Comparison of ENCODE assay signal across 19 cellular contexts in the genomic region with DNA sequence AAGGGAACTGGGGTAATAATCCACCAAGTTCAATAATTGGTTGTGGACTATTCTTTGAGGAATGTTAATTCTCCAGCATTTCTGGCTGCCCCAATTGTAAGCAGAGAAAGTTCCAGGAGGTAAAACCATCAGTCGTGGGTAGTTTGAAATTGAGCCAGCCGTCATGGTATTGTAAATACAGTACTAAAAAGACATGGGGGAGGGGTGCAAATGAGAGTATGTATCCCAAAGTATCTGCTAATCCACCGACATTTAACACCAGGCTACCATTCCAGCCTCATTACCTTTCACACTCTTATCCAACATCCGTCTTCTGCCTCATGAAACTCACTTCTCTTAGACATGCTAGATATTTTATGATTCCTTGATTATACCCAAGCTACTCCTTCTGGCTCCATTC.
A peak's percentile ranks its signal among the peaks of the same experiment; 100 is the strongest.
DNase-seq lines count a peak whose midpoint lies in the region; ATAC-seq and TF ChIP-seq lines count a peak whose summit lies in the region.
"Had no signal": no experiment of that assay in that cellular context is flagged by ENCODE, and none has a peak within 500 bp of the region (broad histone marks: within the 10 kb centered on the region; RNA-seq: fewer than 3 reads in every experiment).

No MANE protein-coding gene starts in this region.

- H3K36me3 Mint-ChIP-seq in WTC11, result no peaks in the 10 kb centered on the region
- H3K36me3 Mint-ChIP-seq in CD8-positive, alpha-beta T cell, result no peaks in the 10 kb centered on the region
- H3K36me3 Mint-ChIP-seq: CD4-positive, alpha-beta memory T cell; IgD-negative memory B cell had no signal

- POLR2A ChIA-PET in HEK293 (lab: Yijun Ruan, JAX) (no interaction called here), WTC11 (lab: Charles Lee) (no interaction called here)
- POLR2A ChIA-PET in CD8-positive, alpha-beta T cell (lab: Charles Lee), result no interaction called here

- H3K4me1 Mint-ChIP-seq in WTC11, result peaks cover 13% of the 10 kb centered on the region
- H3K4me1 Mint-ChIP-seq in CD8-positive, alpha-beta T cell (ENCODE audit: low read depth), result no peaks in the 10 kb centered on the region
- H3K4me1 Mint-ChIP-seq: CD4-positive, alpha-beta memory T cell; IgD-negative memory B cell had no signal

- TF ChIP-seq CTCF in HEK293 (tag by site-specific recombination; IDR thresholded peaks at IDR 0.05) (no peak), WTC11 (IDR thresholded peaks at IDR 0.05) (no peak), retinal pigment epithelial cell (conservative IDR thresholded peaks at IDR 0.05; ENCODE audit: low read depth, low read length) (no peak), psoas muscle (IDR thresholded peaks at IDR 0.05) (no peak), right lobe of liver (IDR thresholded peaks at IDR 0.05) (no peak)
- TF ChIP-seq CTCF in CD8-positive, alpha-beta T cell (IDR thresholded peaks at IDR 0.05), result no peak

- H3K4me3 ChIP-seq in HEK293 (ENCODE audit: low read depth, low read length) (no peak overlapping the region), retinal pigment epithelial cell (ENCODE audit: low read length) (no peak overlapping the region), psoas muscle (no peak overlapping the region), right lobe of liver (no peak overlapping the region)
- H3K4me3 ChIP-seq in CD8-positive, alpha-beta T cell (ENCODE audit: low read depth, low read length), result no peak overlapping the region
- H3K4me3 ChIP-seq: BLaER1, Peyer's patch, SJCRH30 had no signal

- TF ChIP-seq POLR2A in right lobe of liver (IDR thresholded peaks at IDR 0.05), result no peak

- H3K36me3 ChIP-seq in HEK293 (ENCODE audit: control insufficient read depth in 2 of 2, insufficient read depth in 1 of 2, low read length in 2 of 2), result no peaks in the 10 kb centered on the region
- no peaks in the 10 kb centered on the region for H3K36me3 ChIP-seq in CD8-positive, alpha-beta T cell (ENCODE audit: insufficient read depth, low read length)
- H3K36me3 ChIP-seq in psoas muscle (ENCODE audit: insufficient read depth in 1 of 2, low read depth in 1 of 2), result no peaks in the 10 kb centered on the region
- no peaks in the 10 kb centered on the region for H3K36me3 ChIP-seq in right lobe of liver
- H3K36me3 ChIP-seq: BLaER1, Peyer's patch, SJCRH30 had no signal

- H3K9me3 ChIP-seq in HEK293 (ENCODE audit: control insufficient read depth, insufficient read depth, low read depth, low read length), result no peaks in the 10 kb centered on the region
- H3K9me3 ChIP-seq in CD8-positive, alpha-beta T cell (ENCODE audit: low read length), result no peaks in the 10 kb centered on the region
- no peaks in the 10 kb centered on the region for H3K9me3 ChIP-seq in psoas muscle
- H3K9me3 ChIP-seq in right lobe of liver, result no peaks in the 10 kb centered on the region
- H3K9me3 ChIP-seq: BLaER1, Peyer's patch, SJCRH30 had no signal

- intact Hi-C loops in CD8-positive, alpha-beta T cell (cut with DNase I, micrococcal nuclease), result no loop called here
- intact Hi-C loops in psoas muscle (cut with DNase I) (no loop called here), right lobe of liver (cut with DNase I) (no loop called here)

- ATAC-seq in WTC11, result no peak
- ATAC-seq in CD8-positive, alpha-beta T cell, result no peak
- ATAC-seq in psoas muscle, result no peak
- no peak for ATAC-seq in right lobe of liver

- no peaks in the 10 kb centered on the region for H3K27me3 ChIP-seq in CD8-positive, alpha-beta T cell (ENCODE audit: insufficient read depth, low read length)
- no peaks in the 10 kb centered on the region for H3K27me3 ChIP-seq in psoas muscle (ENCODE audit: insufficient read depth in 3 of 3, low read length in 2 of 3)
- no peaks in the 10 kb centered on the region for H3K27me3 ChIP-seq in right lobe of liver
- H3K27me3 ChIP-seq: BLaER1, Peyer's patch, SJCRH30 had no signal

- H3K9me3 Mint-ChIP-seq in WTC11, result no peaks in the 10 kb centered on the region
- H3K9me3 Mint-ChIP-seq in CD8-positive, alpha-beta T cell, result peaks cover 3% of the 10 kb centered on the region
- H3K9me3 Mint-ChIP-seq: IgD-negative memory B cell had no signal

- H3K4me1 ChIP-seq in HEK293 (ENCODE audit: control insufficient read depth, insufficient read depth, low read length), result peaks cover 11% of the 10 kb centered on the region
- H3K4me1 ChIP-seq in CD8-positive, alpha-beta T cell (ENCODE audit: insufficient read depth, low read length), result no peaks in the 10 kb centered on the region
- H3K4me1 ChIP-seq in psoas muscle, result peaks cover 9% of the 10 kb centered on the region
- no peaks in the 10 kb centered on the region for H3K4me1 ChIP-seq in right lobe of liver
- H3K4me1 ChIP-seq: BLaER1, Peyer's patch, SJCRH30 had no signal

- no peak overlapping the region for H3K4me3 Mint-ChIP-seq in WTC11
- H3K4me3 Mint-ChIP-seq in CD8-positive, alpha-beta T cell, result no peak overlapping the region
- H3K4me3 Mint-ChIP-seq: CD4-positive, alpha-beta memory T cell; IgD-negative memory B cell had no signal

- no peak overlapping the region for H3K27ac ChIP-seq in HEK293 (ENCODE audit: extremely low read depth, low read depth, low read length)
- H3K27ac ChIP-seq in CD8-positive, alpha-beta T cell (ENCODE audit: low read depth, low read length), result no peak overlapping the region
- H3K27ac ChIP-seq in psoas muscle, result no peak overlapping the region
- no peak overlapping the region for H3K27ac ChIP-seq in right lobe of liver
- H3K27ac ChIP-seq: BLaER1, Peyer's patch, SJCRH30 had no signal

- CTCF ChIA-PET in HEK293 (lab: Yijun Ruan, JAX) (no interaction called here), WTC11 (lab: Charles Lee) (no interaction called here)
- CTCF ChIA-PET in CD8-positive, alpha-beta T cell (lab: Charles Lee), result no interaction called here

- H3K27ac Mint-ChIP-seq in WTC11, result 0 out of 2 replicates have a peak overlapping the region, but pooled peaks have one; percentile 4
- H3K27ac Mint-ChIP-seq in CD8-positive, alpha-beta T cell, result no peak overlapping the region
- H3K27ac Mint-ChIP-seq: CD4-positive, alpha-beta memory T cell; IgD-negative memory B cell had no signal

- no peak for DNase-seq in WTC11 (ENCODE audit: low spot score)
- peak; percentile 42 for DNase-seq in left kidney (ENCODE audit: low read depth, low spot score)
- DNase-seq in retinal pigment epithelial cell (ENCODE audit: low read depth), result peak; percentile 76
- no peak for DNase-seq in CD8-positive, alpha-beta T cell
- no peak for DNase-seq in psoas muscle
- no peak for DNase-seq in right lobe of liver
- DNase-seq: ACHN; CD4-positive, alpha-beta memory T cell; GF-D8; NCI-H1105 treated with DMSO at 0.1 percent for 48 hours; NCI-H187 treated with DMSO at 0.1 percent for 48 hours; NCI-H2107; NCI-H510A; NCI-H748 treated with DMSO at 0.1 percent for 48 hours; Peyer's patch; SJCRH30 had no signal

- 23 to 33% (median 33%) methylated on average over 4 of the region's 4 CpGs for WGBS in psoas muscle, 3 donors
- WGBS in right lobe of liver (ENCODE audit: insufficient coverage, low coverage, low lambda C conversion rate, missing lambda C conversion rate), result 28% methylated on average over 4 of the region's 4 CpGs

- no peaks in the 10 kb centered on the region for H3K27me3 Mint-ChIP-seq in WTC11 (ENCODE audit: low read depth)
- no peaks in the 10 kb centered on the region for H3K27me3 Mint-ChIP-seq in CD8-positive, alpha-beta T cell (ENCODE audit: low read depth)
- H3K27me3 Mint-ChIP-seq: CD4-positive, alpha-beta memory T cell; IgD-negative memory B cell had no signal

TF ChIP-seq in HEK293, 187 proteins besides CTCF, POLR2A, EP300 and RAD21:
- TF ChIP-seq GLIS1 (tag by site-specific recombination; IDR thresholded peaks at IDR 0.05), result peak; percentile 47
- no peak for TF ChIP-seq TCF7L2 (IDR thresholded peaks at IDR 0.05; ENCODE audit: borderline replicate concordance, low read depth, low read length)
- TF ChIP-seq OSR2 (tag by site-specific recombination; IDR thresholded peaks at IDR 0.05), result peak; percentile 65
- TF ChIP-seq ZNF623 (tag by site-specific recombination; IDR thresholded peaks at IDR 0.05), result no peak
- no peak for TF ChIP-seq ZNF626 (tag by site-specific recombination; IDR thresholded peaks at IDR 0.05)
- no peak for TF ChIP-seq ZNF843 (tag by site-specific recombination; IDR thresholded peaks at IDR 0.05)
- TF ChIP-seq ZNF121 (tag by site-specific recombination; IDR thresholded peaks at IDR 0.05), result no peak

TF ChIP-seq in WTC11, 78 proteins besides CTCF, POLR2A, EP300 and RAD21:
- no peak for TF ChIP-seq ZNF232 (CRISPR knock-in tag; IDR thresholded peaks at IDR 0.05)
- TF ChIP-seq GABPB1 (CRISPR knock-in tag; IDR thresholded peaks at IDR 0.05), result no peak
- no peak for TF ChIP-seq JUN (CRISPR knock-in tag; IDR thresholded peaks at IDR 0.05)
- TF ChIP-seq ZNF396 (CRISPR knock-in tag; IDR thresholded peaks at IDR 0.05; ENCODE audit: borderline replicate concordance), result no peak
- no peak for TF ChIP-seq TP53 (CRISPR knock-in tag; IDR thresholded peaks at IDR 0.05)
- TF ChIP-seq, protein P1, sequence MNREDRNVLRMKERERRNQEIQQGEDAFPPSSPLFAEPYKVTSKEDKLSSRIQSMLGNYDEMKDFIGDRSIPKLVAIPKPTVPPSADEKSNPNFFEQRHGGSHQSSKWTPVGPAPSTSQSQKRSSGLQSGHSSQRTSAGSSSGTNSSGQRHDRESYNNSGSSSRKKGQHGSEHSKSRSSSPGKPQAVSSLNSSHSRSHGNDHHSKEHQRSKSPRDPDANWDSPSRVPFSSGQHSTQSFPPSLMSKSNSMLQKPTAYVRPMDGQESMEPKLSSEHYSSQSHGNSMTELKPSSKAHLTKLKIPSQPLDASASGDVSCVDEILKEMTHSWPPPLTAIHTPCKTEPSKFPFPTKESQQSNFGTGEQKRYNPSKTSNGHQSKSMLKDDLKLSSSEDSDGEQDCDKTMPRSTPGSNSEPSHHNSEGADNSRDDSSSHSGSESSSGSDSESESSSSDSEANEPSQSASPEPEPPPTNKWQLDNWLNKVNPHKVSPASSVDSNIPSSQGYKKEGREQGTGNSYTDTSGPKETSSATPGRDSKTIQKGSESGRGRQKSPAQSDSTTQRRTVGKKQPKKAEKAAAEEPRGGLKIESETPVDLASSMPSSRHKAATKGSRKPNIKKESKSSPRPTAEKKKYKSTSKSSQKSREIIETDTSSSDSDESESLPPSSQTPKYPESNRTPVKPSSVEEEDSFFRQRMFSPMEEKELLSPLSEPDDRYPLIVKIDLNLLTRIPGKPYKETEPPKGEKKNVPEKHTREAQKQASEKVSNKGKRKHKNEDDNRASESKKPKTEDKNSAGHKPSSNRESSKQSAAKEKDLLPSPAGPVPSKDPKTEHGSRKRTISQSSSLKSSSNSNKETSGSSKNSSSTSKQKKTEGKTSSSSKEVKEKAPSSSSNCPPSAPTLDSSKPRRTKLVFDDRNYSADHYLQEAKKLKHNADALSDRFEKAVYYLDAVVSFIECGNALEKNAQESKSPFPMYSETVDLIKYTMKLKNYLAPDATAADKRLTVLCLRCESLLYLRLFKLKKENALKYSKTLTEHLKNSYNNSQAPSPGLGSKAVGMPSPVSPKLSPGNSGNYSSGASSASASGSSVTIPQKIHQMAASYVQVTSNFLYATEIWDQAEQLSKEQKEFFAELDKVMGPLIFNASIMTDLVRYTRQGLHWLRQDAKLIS (CRISPR knock-in tag; IDR thresholded peaks at IDR 0.05; ENCODE audit: borderline replicate concordance), result no peak
- TF ChIP-seq ZNF423 (CRISPR knock-in tag; IDR thresholded peaks at IDR 0.05), result no peak
- no peak for TF ChIP-seq ZNF138 (CRISPR knock-in tag; conservative IDR thresholded peaks at IDR 0.05)
- no peak for TF ChIP-seq ESRRA (CRISPR knock-in tag; IDR thresholded peaks at IDR 0.05; ENCODE audit: borderline replicate concordance)

Comparison
In these comparisons a context has a peak if more than half of its experiments do, and no peak if none do; other contexts are left out.
1. DNase-seq: peak in left kidney (single experiment) and retinal pigment epithelial cell (single experiment); none in WTC11 (single experiment), CD8-positive, alpha-beta T cell (0 of 7), psoas muscle (0 of 2) and right lobe of liver (0 of 3).